Comparison of ENCODE assay signal across 12 cellular contexts in the genomic region with DNA sequence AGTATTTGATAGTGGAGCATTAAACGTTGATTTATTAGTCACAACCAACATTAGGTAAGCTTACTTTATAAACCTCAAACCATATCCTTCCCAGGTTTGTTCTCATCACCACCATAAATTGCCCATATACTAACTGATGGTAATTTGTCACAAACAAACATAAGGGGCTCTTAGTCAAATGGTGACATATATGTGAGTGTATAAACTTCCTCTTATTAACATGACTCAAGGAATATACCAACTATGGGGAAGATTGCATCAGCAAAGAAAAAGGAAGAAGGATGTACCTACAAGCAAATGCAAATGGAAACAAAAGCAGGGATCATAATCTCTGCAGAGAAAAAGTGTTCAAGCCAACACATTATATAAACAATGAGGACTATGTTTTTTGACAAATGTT.
DNase-seq lines count a peak whose midpoint lies in the region; ATAC-seq and TF ChIP-seq lines count a peak whose summit lies in the region.
"Had no signal": no experiment of that assay in that cellular context is flagged by ENCODE, and none has a peak within 500 bp of the region (broad histone marks: within the 10 kb centered on the region; RNA-seq: fewer than 3 reads in every experiment).

No MANE protein-coding gene starts in this region.

- no peaks in the 10 kb centered on the region for H3K36me3 ChIP-seq in SK-N-SH (replicated peaks in 1 of 2; ENCODE audit: control insufficient read depth in 1 of 2, insufficient read depth in 2 of 2, low read length in 1 of 2)

- CTCF ChIA-PET in SK-N-SH (lab: Yijun Ruan, JAX): no interaction called here

- WGBS in SK-N-SH (ENCODE audit: low lambda C conversion rate): 49% methylated on average over 1 of the region's 1 CpG

- H4K20me1 ChIP-seq in SK-N-SH (ENCODE audit: insufficient read depth): no peaks in the 10 kb centered on the region

- peaks cover 3% of the 10 kb centered on the region for H3F3A ChIP-seq in SK-N-SH (replicated peaks; ENCODE audit: insufficient read depth)

- ATAC-seq in SK-N-SH treated with all-trans-retinoic acid at 6 μM for 48 hours: no peak
- peak; percentile 86 for ATAC-seq in stimulated activated effector memory CD8-positive, alpha-beta T cell treated with anti-CD3 and anti-CD28 coated beads, Interleukin-12 subunit alpha, Interleukin-12 subunit beta, amount 100 ng/mL, for 72 hours
- no peak for ATAC-seq in GM18858 (IDR thresholded peaks at IDR 0.05; ENCODE audit: unreplicated experiment)
- ATAC-seq: natural killer cell had no signal

- no peaks in the 10 kb centered on the region for H3K9me3 Mint-ChIP-seq in stimulated activated effector memory CD8-positive, alpha-beta T cell treated with anti-CD3 and anti-CD28 coated beads, Interleukin-12 subunit alpha, Interleukin-12 subunit beta, amount 100 ng/mL, for 72 hours
- H3K9me3 Mint-ChIP-seq: natural killer cell had no signal

- H3K27me3 ChIP-seq in SK-N-SH (ENCODE audit: insufficient read depth): no peaks in the 10 kb centered on the region

- no peak for DNase-seq in SK-N-SH
- DNase-seq in NOMO-1 treated with dmso at 0.1 percent for 144 hours (lab: John Stamatoyannopoulos, UW; ENCODE audit: unreplicated experiment): peak; percentile 5
- DNase-seq in choroid plexus epithelial cell (ENCODE audit: low read depth): peak; percentile 56
- no peak for DNase-seq in stimulated activated effector memory CD8-positive, alpha-beta T cell treated with anti-CD3 and anti-CD28 coated beads, Interleukin-12 subunit alpha, Interleukin-12 subunit beta, amount 100 ng/mL, for 72 hours (ENCODE audit: low spot score in 2 of 2)
- DNase-seq in stimulated activated CD4-positive, alpha-beta T cell treated with anti-CD3 and anti-CD28 coated beads, Interleukin-12 subunit alpha, Interleukin-12 subunit beta, amount 100 ng/mL, for 4 hours: no peak
- DNase-seq in NCI-H1436 treated with DMSO at 0.1 percent for 48 hours (lab: John Stamatoyannopoulos, UW): no peak
- DNase-seq: natural killer cell, NCI-H187 treated with DMSO at 0.1 percent for 48 hours, SHP77 had no signal

- no peaks in the 10 kb centered on the region for H3K79me2 ChIP-seq in SK-N-SH (ENCODE audit: insufficient read depth)

- no peak overlapping the region for H3K27ac Mint-ChIP-seq in stimulated activated effector memory CD8-positive, alpha-beta T cell treated with anti-CD3 and anti-CD28 coated beads, Interleukin-12 subunit alpha, Interleukin-12 subunit beta, amount 100 ng/mL, for 72 hours
- H3K27ac Mint-ChIP-seq: natural killer cell had no signal

- TF ChIP-seq CTCF in SK-N-SH (IDR thresholded peaks at IDR 0.05): no peak
- no peak for TF ChIP-seq CTCF in choroid plexus epithelial cell (conservative IDR thresholded peaks at IDR 0.05; ENCODE audit: low read depth, low read length)

- TF ChIP-seq EP300 in SK-N-SH (IDR thresholded peaks at IDR 0.05; ENCODE audit: borderline replicate concordance in 1 of 2, low read depth in 1 of 2, low read length in 1 of 2): peak in 1 of 2 experiments; percentile 19; a peak in 1 of 4 replicates

- no peaks in the 10 kb centered on the region for H3K36me3 Mint-ChIP-seq in stimulated activated effector memory CD8-positive, alpha-beta T cell treated with anti-CD3 and anti-CD28 coated beads, Interleukin-12 subunit alpha, Interleukin-12 subunit beta, amount 100 ng/mL, for 72 hours
- H3K36me3 Mint-ChIP-seq: natural killer cell had no signal

- no peak for TF ChIP-seq RAD21 in SK-N-SH (IDR thresholded peaks at IDR 0.05; ENCODE audit: low read length)

- no peaks in the 10 kb centered on the region for H3K9me3 ChIP-seq in SK-N-SH

- H3K9ac ChIP-seq in SK-N-SH: no peak overlapping the region

- peaks cover 0 to 11% of the 10 kb centered on the region in 2 experiments; a peak in 1 of 4 replicates for H3K4me1 ChIP-seq in SK-N-SH (ENCODE audit: control insufficient read depth in 1 of 2, insufficient read depth in 2 of 2, low read depth in 1 of 2, low read length in 1 of 2)

- H3K4me2 ChIP-seq in SK-N-SH: no peak overlapping the region
- H3K4me2 ChIP-seq: smooth muscle cell had no signal

- H3K27ac ChIP-seq in SK-N-SH (ENCODE audit: low read depth in 2 of 2, low read length in 1 of 2): peak overlapping the region in 1 of 2 experiments; percentile 53; a peak in 2 of 4 replicates

- no peak overlapping the region for H3K4me3 ChIP-seq in SK-N-SH (ENCODE audit: low read depth in 2 of 2, low read length in 1 of 2)
- no peak overlapping the region for H3K4me3 ChIP-seq in choroid plexus epithelial cell (ENCODE audit: low read depth, low read length)
- H3K4me3 ChIP-seq: smooth muscle cell had no signal

- H2AFZ ChIP-seq in SK-N-SH (ENCODE audit: low read depth): peak overlapping the region; percentile 43; the same call in 1 of the 2 replicates

- no peak overlapping the region for H3K4me3 Mint-ChIP-seq in stimulated activated effector memory CD8-positive, alpha-beta T cell treated with anti-CD3 and anti-CD28 coated beads, Interleukin-12 subunit alpha, Interleukin-12 subunit beta, amount 100 ng/mL, for 72 hours
- H3K4me3 Mint-ChIP-seq: natural killer cell had no signal

- no peaks in the 10 kb centered on the region for H3K9me2 ChIP-seq in SK-N-SH

- peaks cover 5% of the 10 kb centered on the region for H3K4me1 Mint-ChIP-seq in stimulated activated effector memory CD8-positive, alpha-beta T cell treated with anti-CD3 and anti-CD28 coated beads, Interleukin-12 subunit alpha, Interleukin-12 subunit beta, amount 100 ng/mL, for 72 hours
- H3K4me1 Mint-ChIP-seq: natural killer cell had no signal

- POLR2A ChIA-PET in SK-N-SH (lab: Yijun Ruan, JAX): no interaction called here

TF ChIP-seq in SK-N-SH, 30 proteins besides CTCF, POLR2A, EP300 and RAD21:
- peak; percentile 32; the same call in 1 of the 2 replicates for TF ChIP-seq TCF12 (IDR thresholded peaks at IDR 0.05)
- TF ChIP-seq, protein P1, sequence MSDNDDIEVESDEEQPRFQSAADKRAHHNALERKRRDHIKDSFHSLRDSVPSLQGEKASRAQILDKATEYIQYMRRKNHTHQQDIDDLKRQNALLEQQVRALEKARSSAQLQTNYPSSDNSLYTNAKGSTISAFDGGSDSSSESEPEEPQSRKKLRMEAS (IDR thresholded peaks at IDR 0.05; ENCODE audit: low read depth): no peak
- peak; percentile 46; the same call in 1 of the 2 replicates for TF ChIP-seq FOSL2 (IDR thresholded peaks at IDR 0.05; ENCODE audit: borderline replicate concordance, low read depth)

TF ChIP-seq in SK-N-SH treated with all-trans-retinoic acid at 6 μM for 48 hours, 23 proteins besides CTCF, POLR2A, EP300 and RAD21 (continues in another document):
- TF ChIP-seq PATZ1 (CRISPR knock-in tag; IDR thresholded peaks at IDR 0.05; ENCODE audit: borderline replicate concordance) (no peak), TOX (CRISPR knock-in tag; IDR thresholded peaks at IDR 0.05; ENCODE audit: borderline replicate concordance) (no peak), BACH2 (CRISPR knock-in tag; IDR thresholded peaks at IDR 0.05; ENCODE audit: borderline replicate concordance) (no peak), ZC3H10 (CRISPR knock-in tag; IDR thresholded peaks at IDR 0.05) (no peak), POU6F1 (CRISPR knock-in tag; IDR thresholded peaks at IDR 0.05; ENCODE audit: borderline replicate concordance, low read depth) (no peak), ZFP30 (CRISPR knock-in tag; IDR thresholded peaks at IDR 0.05) (no peak), OSR1 (CRISPR knock-in tag; IDR thresholded peaks at IDR 0.05) (no peak), ZFP3 (CRISPR knock-in tag; IDR thresholded peaks at IDR 0.05) (no peak), ISL1 (CRISPR knock-in tag; IDR thresholded peaks at IDR 0.05) (no peak), ZNF8 (CRISPR knock-in tag; IDR thresholded peaks at IDR 0.05) (no peak), SNAI2 (CRISPR knock-in tag; IDR thresholded peaks at IDR 0.05) (no peak), PPARA (CRISPR knock-in tag; IDR thresholded peaks at IDR 0.05; ENCODE audit: borderline replicate concordance) (no peak), ZNF70 (CRISPR knock-in tag; IDR thresholded peaks at IDR 0.05) (no peak), CREB5 (CRISPR knock-in tag; IDR thresholded peaks at IDR 0.05; ENCODE audit: low read depth) (no peak)

Comparison
In these comparisons a context has a peak if more than half of its experiments do, and no peak if none do; other contexts are left out.
1. DNase-seq: peak in NOMO-1 treated with dmso at 0.1 percent for 144 hours (single experiment) and choroid plexus epithelial cell (single experiment); none in SK-N-SH (single experiment), stimulated activated effector memory CD8-positive, alpha-beta T cell treated with anti-CD3 and anti-CD28 coated beads, Interleukin-12 subunit alpha, Interleukin-12 subunit beta, amount 100 ng/mL, for 72 hours (0 of 2), stimulated activated CD4-positive, alpha-beta T cell treated with anti-CD3 and anti-CD28 coated beads, Interleukin-12 subunit alpha, Interleukin-12 subunit beta, amount 100 ng/mL, for 4 hours (single experiment) and NCI-H1436 treated with DMSO at 0.1 percent for 48 hours (single experiment).